19 cellular contexts compared by ENCODE assay signal in the genomic region with DNA sequence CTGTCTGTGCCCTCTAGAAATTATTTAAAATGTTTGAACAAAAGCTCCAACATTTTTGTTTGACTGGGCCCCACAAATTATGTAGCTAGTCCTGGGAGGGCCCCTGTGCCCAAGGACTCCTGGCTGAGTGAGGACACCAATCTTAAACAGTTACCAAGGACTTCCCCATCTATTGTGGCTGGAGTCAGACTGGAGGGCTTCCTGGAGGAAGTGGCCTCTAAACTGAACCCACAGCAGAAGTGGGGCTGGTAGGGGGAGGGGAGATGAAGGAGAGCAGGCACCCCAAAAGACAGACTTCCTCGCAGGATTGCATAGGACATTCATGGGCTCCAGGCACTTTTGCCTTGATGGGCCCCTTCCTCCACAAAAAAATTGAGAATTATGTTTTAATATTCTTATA. TPM values are rescaled to one million over a fixed set of nuclear protein-coding genes. Genes with fewer than 3 reads are reported as not detected.
DNase-seq lines count a peak whose midpoint lies in the region; ATAC-seq, FAIRE-seq and TF ChIP-seq lines count a peak whose summit lies in the region.
"Had no signal": no experiment of that assay in that cellular context is flagged by ENCODE, and none has a peak within 500 bp of the region (broad histone marks: within the 10 kb centered on the region; RNA-seq: fewer than 3 reads in every experiment).

No MANE protein-coding gene starts in this region.

- H3K9me3 ChIP-seq in A549 = no peaks in the 10 kb centered on the region
- H3K9me3 ChIP-seq in iPS-20b (ENCODE audit: insufficient read depth, low read depth, low read length) = no peaks in the 10 kb centered on the region; the same call in 1 of the 2 replicates
- no peaks in the 10 kb centered on the region for H3K9me3 ChIP-seq in aorta (ENCODE audit: control insufficient read depth, low read length)
- H3K9me3 ChIP-seq: neutrophil had no signal

- FAIRE-seq in A549 (lab: Jason Lieb, UNC) = no peak
- FAIRE-seq: endometrium had no signal

- TF ChIP-seq RAD21 in A549 (conservative IDR thresholded peaks at IDR 0.05 in 1 of 2, IDR thresholded peaks at IDR 0.05 in 1 of 2) = no peak

- H3K36me3 ChIP-seq in iPS-20b (ENCODE audit: insufficient read depth, low read depth, low read length) (no peaks in the 10 kb centered on the region), aorta (ENCODE audit: control insufficient read depth in 1 of 2, insufficient read depth in 2 of 2, low read length in 1 of 2) (no peaks in the 10 kb centered on the region)
- H3K36me3 ChIP-seq: neutrophil had no signal

- H3K27ac ChIP-seq in A549 (no peak overlapping the region), iPS-20b (ENCODE audit: low read length) (no peak overlapping the region), aorta (ENCODE audit: low read depth in 1 of 2, low read length in 2 of 2) (no peak overlapping the region), caudate nucleus (ENCODE audit: low read depth, low read length) (no peak overlapping the region)
- H3K27ac ChIP-seq: C4-2B, cardiac muscle cell, neutrophil had no signal

- CTCF ChIA-PET in A549 (lab: Yijun Ruan, JAX) = interaction anchor here (0.6 to 2.9 kb wide), 11 partner anchors 9 to 997 kb away, joined by 3 to 13 read pairs (median 4); no protein-coding TSS in a partner anchor

- TF ChIP-seq EP300 in A549 (IDR thresholded peaks at IDR 0.05) = no peak

- H3K4me2 ChIP-seq in A549 = no peak overlapping the region

- intact Hi-C loops in aorta (cut with DNase I) = no loop called here

- H3K27me3 ChIP-seq in iPS-20b (ENCODE audit: insufficient read depth, low read length) = peaks cover 22% of the 10 kb centered on the region
- no peaks in the 10 kb centered on the region for H3K27me3 ChIP-seq in aorta (ENCODE audit: control insufficient read depth in 1 of 2, insufficient read depth in 2 of 2, low read length in 1 of 2)

- H3K4me1 ChIP-seq in A549 (peaks cover 6% of the 10 kb centered on the region; the same call in 1 of the 3 replicates), iPS-20b (ENCODE audit: insufficient read depth, low read length) (no peaks in the 10 kb centered on the region), aorta (ENCODE audit: control insufficient read depth in 1 of 2, insufficient read depth in 2 of 2, low read length in 2 of 2) (no peaks in the 10 kb centered on the region)

- POLR2A ChIA-PET in A549 (lab: Yijun Ruan, JAX) = no interaction called here

- DNase-seq in A549 (ENCODE audit: low read depth in 1 of 2, low spot score in 1 of 2) = no peak
- DNase-seq in GM20000 (ENCODE audit: low spot score) = peak; percentile 24
- DNase-seq in SKM-1 treated with dmso at 0.1 percent for 144 hours (lab: John Stamatoyannopoulos, UW; ENCODE audit: unreplicated experiment) = peak; percentile 31
- no peak for DNase-seq in aorta
- DNase-seq in activated CD4-positive, CD25-positive, alpha-beta regulatory T cell treated with anti-CD3 and anti-CD28 coated beads, Interleukin-2, amount 50 U/mL, for 72 hours = no peak
- no peak for DNase-seq in caudate nucleus (lab: John Stamatoyannopoulos, UW)
- DNase-seq: activated CD4-positive, alpha-beta T cell treated with anti-CD3 and anti-CD28 coated beads, Interleukin-2, amount 10 ng/mL, durations not matched to agents 24 days and 14 days; activated T-cell treated with anti-CD3 and anti-CD28 coated beads, Interleukin-2, amount 50 U/mL, for 48 hours; anterior cingulate cortex; KG1; MM.1S; NK-92 treated with Interleukin-12 subunit alpha and Interleukin-12 subunit beta, amount 100 ng/mL, for 24 hours; T-helper 17 cell had no signal

- TF ChIP-seq POLR2A in A549 (IDR thresholded peaks at IDR 0.05; ENCODE audit: low read length) = no peak

- WGBS in A549 (ENCODE audit: missing lambda C conversion rate) = 72% methylated on average over 1 of the region's 1 CpG
- 95 to 100% methylated on average over 1 of the region's 1 CpG for WGBS in aorta, 2 donors

- H3K4me3 ChIP-seq in A549 (no peak overlapping the region), iPS-20b (ENCODE audit: low read length) (peak overlapping the region; percentile 60; the same call in 1 of the 2 replicates), aorta (ENCODE audit: low read length in 2 of 2) (no peak overlapping the region)
- H3K4me3 ChIP-seq: cardiac muscle cell had no signal

- no peak overlapping the region for H3K9ac ChIP-seq in iPS-20b (ENCODE audit: low read depth, low read length)

- ATAC-seq in A549 (no peak), aorta (ENCODE audit: low FRiP score) (no peak), GM19455 (IDR thresholded peaks at IDR 0.05; ENCODE audit: unreplicated experiment) (no peak)
- ATAC-seq: T-helper 17 cell had no signal

- TF ChIP-seq CTCF in A549 (IDR thresholded peaks at IDR 0.05) (no peak), GM20000 (IDR thresholded peaks at IDR 0.05; ENCODE audit: extremely low read depth, missing control alignments) (no peak)

TF ChIP-seq in A549, 52 proteins besides CTCF, POLR2A, EP300 and RAD21:
- TF ChIP-seq NPAS2 (CRISPR knock-in tag; IDR thresholded peaks at IDR 0.05; ENCODE audit: borderline replicate concordance) (no peak), ZFP36 (IDR thresholded peaks at IDR 0.05; ENCODE audit: borderline replicate concordance, partially characterized antibody) (peak; percentile 94)

RNA-seq across cellular contexts. Expression of a gene that starts 8.1 kb away (rescaled TPM):
- polyA plus RNA-seq in A549 (2011; rRNA removed) (0.80 and 1.2 TPM in 2 replicates), A549 (2017; fragmentation: RNase III; extraction: RNeasy Plus Mini Kit Qiagen cat#74134 plus additional on column Dnase treatment) (0.94 to 1.7 TPM (median 0.98 TPM) in 3 replicates), aorta (10 to 100 TPM in 1 of 2 donors, 1 to 10 TPM in 1; 2.0 to 11.9 TPM)
- 0.89 and 0.95 TPM in 2 replicates for polyA plus RNA-seq in A549 (2012; cell fraction: cytosol; rRNA removed)
- polyA plus RNA-seq in A549 (2012; cell fraction: nucleus; rRNA removed) = 8.6 TPM in 2 replicates
- 0.70 and 0.83 TPM in 2 replicates for polyA minus RNA-seq in A549 (2011; rRNA and poly(A)+ RNA removed)
- 1 to 10 TPM; 1.3 to 3.6 TPM for total RNA-seq in aorta

RNA-seq across cellular contexts. Expression of a gene that starts 12.4 kb away (rescaled TPM):
- polyA plus RNA-seq in A549 (2011; rRNA removed) = 20.6 and 25.8 TPM in 2 replicates
- polyA plus RNA-seq in A549 (2012; cell fraction: cytosol; rRNA removed) = 30.5 and 32.8 TPM in 2 replicates
- 23.8 and 25.0 TPM in 2 replicates for polyA plus RNA-seq in A549 (2012; cell fraction: nucleus; rRNA removed)
- polyA plus RNA-seq in A549 (2017; fragmentation: RNase III; extraction: RNeasy Plus Mini Kit Qiagen cat#74134 plus additional on column Dnase treatment) = 30.3 to 31.7 TPM (median 31.0 TPM) in 3 replicates
- 12.6 and 13.4 TPM in 2 replicates for polyA minus RNA-seq in A549 (2011; rRNA and poly(A)+ RNA removed)
- total RNA-seq in aorta = 10 to 100 TPM; 10.8 to 19.1 TPM
- 10 to 100 TPM; 13.5 to 15.0 TPM for polyA plus RNA-seq in aorta

RNA-seq across cellular contexts. Expression of a gene that starts 29.5 kb away (rescaled TPM):
- polyA plus RNA-seq in A549 (2011; rRNA removed) (6.2 and 8.0 TPM in 2 replicates), A549 (2017; fragmentation: RNase III; extraction: RNeasy Plus Mini Kit Qiagen cat#74134 plus additional on column Dnase treatment) (3.1 to 5.2 TPM (median 5.0 TPM) in 3 replicates), aorta (10 to 100 TPM in 1 of 2 donors, 1 to 10 TPM in 1; 8.1 to 14.5 TPM)
- 4.4 and 7.0 TPM in 2 replicates for polyA plus RNA-seq in A549 (2012; cell fraction: cytosol; rRNA removed)
- 7.1 and 7.4 TPM in 2 replicates for polyA plus RNA-seq in A549 (2012; cell fraction: nucleus; rRNA removed)
- polyA minus RNA-seq in A549 (2011; rRNA and poly(A)+ RNA removed) = 9.4 and 11.5 TPM in 2 replicates
- total RNA-seq in aorta = 10 to 100 TPM; 11.5 to 15.9 TPM

RNA-seq across cellular contexts. Expression of a gene that starts 48.7 kb away (rescaled TPM):
- polyA plus RNA-seq in A549 (2011; rRNA removed) = 3.7 and 4.6 TPM in 2 replicates
- 9.7 and 16.3 TPM in 2 replicates for polyA plus RNA-seq in A549 (2012; cell fraction: cytosol; rRNA removed)
- 20.8 and 32.7 TPM in 2 replicates for polyA plus RNA-seq in A549 (2012; cell fraction: nucleus; rRNA removed)
- polyA plus RNA-seq in A549 (2017; fragmentation: RNase III; extraction: RNeasy Plus Mini Kit Qiagen cat#74134 plus additional on column Dnase treatment) = 15.4 to 21.2 TPM (median 20.5 TPM) in 3 replicates
- 4.2 and 5.8 TPM in 2 replicates for polyA minus RNA-seq in A549 (2011; rRNA and poly(A)+ RNA removed)
- total RNA-seq in aorta = 1 to 10 TPM; 3.3 to 5.8 TPM
- 1 to 10 TPM; 1.5 to 2.6 TPM for polyA plus RNA-seq in aorta

RNA-seq across cellular contexts. Expression of a gene that starts 54.1 kb away (rescaled TPM):
- 1.1 and 1.6 TPM in 2 replicates for polyA plus RNA-seq in A549 (2011; rRNA removed)
- 0.67 and 0.79 TPM in 2 replicates for polyA plus RNA-seq in A549 (2012; cell fraction: cytosol; rRNA removed)
- polyA plus RNA-seq in A549 (2012; cell fraction: nucleus; rRNA removed) = 0.82 and 0.91 TPM in 2 replicates
- 0.29 to 1.4 TPM (median 1.2 TPM) in 3 replicates for polyA plus RNA-seq in A549 (2017; fragmentation: RNase III; extraction: RNeasy Plus Mini Kit Qiagen cat#74134 plus additional on column Dnase treatment)
- not detected in 2 replicates for polyA minus RNA-seq in A549 (2011; rRNA and poly(A)+ RNA removed)
- 1 to 10 TPM in 1 of 2 donors, not detected in 1; 1.4 TPM for total RNA-seq in aorta
- 1 to 10 TPM in 1 of 2 donors, not detected in 1; 3.5 TPM for polyA plus RNA-seq in aorta

Comparison
In these comparisons a context has a peak if more than half of its experiments do, and no peak if none do; other contexts are left out.
1. DNase-seq: peak in GM20000 (single experiment) and SKM-1 treated with dmso at 0.1 percent for 144 hours (single experiment); none in A549 (0 of 2), aorta (0 of 2), activated CD4-positive, CD25-positive, alpha-beta regulatory T cell treated with anti-CD3 and anti-CD28 coated beads, Interleukin-2, amount 50 U/mL, for 72 hours (single experiment) and caudate nucleus (0 of 61).